ENCODE assay signal across 18 cellular contexts in genomic region chr10:129476431-129476830, GRCh38. TPM values are rescaled to one million over a fixed set of nuclear protein-coding genes. Genes with fewer than 3 reads are reported as not detected.
DNase-seq lines count a peak whose midpoint lies in the region; ATAC-seq and TF ChIP-seq lines count a peak whose summit lies in the region.
"Had no signal": no experiment of that assay in that cellular context is flagged by ENCODE, and none has a peak within 500 bp of the region (broad histone marks: within the 10 kb centered on the region; RNA-seq: fewer than 3 reads in every experiment).

No MANE protein-coding gene starts in this region.

- TF ChIP-seq EP300 in esophagus muscularis mucosa (IDR thresholded peaks at IDR 0.05), result no peak

- dilution Hi-C loops in mammary epithelial cell (cut with HindIII; ENCODE audit: low sequenced_read_pairs), result no loop called here

- CTCF ChIA-PET in mammary epithelial cell (lab: Charles Lee; ENCODE audit: low non-redundant PET), result no interaction called here

- H3K27ac Mint-ChIP-seq in T-helper 17 cell, result no peak overlapping the region
- H3K27ac Mint-ChIP-seq: GM23338 had no signal

- H3K4me3 ChIP-seq in BLaER1, result no peak overlapping the region
- H3K4me3 ChIP-seq in BLaER1 treated with 17β-estradiol and CSF1 and Interleukin-3, amounts not matched to agents 10 nM and 100 nM, result no peak overlapping the region
- no peak overlapping the region for H3K4me3 ChIP-seq in esophagus muscularis mucosa
- no peak overlapping the region for H3K4me3 ChIP-seq in osteoblast (ENCODE audit: insufficient read depth, low read length)
- H3K4me3 ChIP-seq in mammary epithelial cell (replicated peaks in 1 of 3; ENCODE audit: insufficient read depth in 1 of 3, low read depth in 2 of 3, low read length in 3 of 3), result no peak overlapping the region
- H3K4me3 ChIP-seq: GM23338 had no signal

- 93% methylated on average over 6 of the region's 8 CpGs for WGBS in esophagus muscularis mucosa
- WGBS in mammary epithelial cell (ENCODE audit: low coverage, missing lambda C conversion rate), result 93% methylated on average over 5 of the region's 8 CpGs

- no TSS peak for BruUV-seq in mammary epithelial cell (replicated peaks; lab: Mats Ljungman, UMichigan)

- H3K36me3 ChIP-seq in BLaER1, result peaks cover 43% of the 10 kb centered on the region
- peaks cover 26 to 52% (median 39%) of the 10 kb centered on the region in 11 experiments for H3K36me3 ChIP-seq in BLaER1 treated with 17β-estradiol and CSF1 and Interleukin-3, amounts not matched to agents 10 nM and 100 nM
- peaks cover 0 to 14% (median 6%) of the 10 kb centered on the region in 4 donors for H3K36me3 ChIP-seq in esophagus muscularis mucosa
- no peaks in the 10 kb centered on the region for H3K36me3 ChIP-seq in osteoblast (ENCODE audit: insufficient read depth, low read length)
- no peaks in the 10 kb centered on the region for H3K36me3 ChIP-seq in mammary epithelial cell (ENCODE audit: insufficient read depth, low read length)
- H3K36me3 ChIP-seq: BE2C had no signal

- peak overlapping the region; percentile 86 for H3K27ac ChIP-seq in BLaER1
- H3K27ac ChIP-seq in BLaER1 treated with 17β-estradiol and CSF1 and Interleukin-3, amounts not matched to agents 10 nM and 100 nM, result peak overlapping the region in 2 of 11 experiments; percentile 7 to 27; a peak in 3 of 22 replicates
- no peak overlapping the region for H3K27ac ChIP-seq in esophagus muscularis mucosa (replicated peaks in 1 of 4)
- H3K27ac ChIP-seq in osteoblast (ENCODE audit: low read depth, low read length), result no peak overlapping the region
- H3K27ac ChIP-seq in mammary epithelial cell (ENCODE audit: insufficient read depth, low read depth, low read length), result no peak overlapping the region

- H4K20me1 ChIP-seq in BLaER1 (no peaks in the 10 kb centered on the region), osteoblast (ENCODE audit: insufficient read depth, low read length) (peaks cover 5% of the 10 kb centered on the region), mammary epithelial cell (ENCODE audit: insufficient read depth, low read length) (no peaks in the 10 kb centered on the region)
- peaks cover 0 to 31% (median 12%) of the 10 kb centered on the region in 11 experiments; a peak in 10 of 22 replicates for H4K20me1 ChIP-seq in BLaER1 treated with 17β-estradiol and CSF1 and Interleukin-3, amounts not matched to agents 10 nM and 100 nM

- peaks cover 4% of the 10 kb centered on the region for H3K36me3 Mint-ChIP-seq in T-helper 17 cell (ENCODE audit: low read depth)

- DNase-seq in esophagus muscularis mucosa (ENCODE audit: extremely low spot score) (peak; percentile 91), osteoblast (ENCODE audit: insufficient read length, low spot score, missing footprints) (peak; percentile 77), T-helper 17 cell (no peak), mammary epithelial cell (no peak), T1000 (lab: John Stamatoyannopoulos, UW) (no peak)
- DNase-seq: ACHN; BE2C; CD4-positive, alpha-beta memory T cell; DMS153; DMS79; GDM1; HCEC 1CT; IMR-90 had no signal

- H3K9me3 ChIP-seq in BLaER1 (peaks cover 48% of the 10 kb centered on the region), esophagus muscularis mucosa (peaks cover 0 to 11% (median 0%) of the 10 kb centered on the region in 4 donors), osteoblast (ENCODE audit: low read depth, low read length) (no peaks in the 10 kb centered on the region), T-helper 17 cell (ENCODE audit: control insufficient read depth, low read length, poor library complexity, severe bottlenecking) (no peaks in the 10 kb centered on the region), mammary epithelial cell (replicated peaks; ENCODE audit: insufficient read depth, low read length) (no peaks in the 10 kb centered on the region)
- H3K9me3 ChIP-seq in BLaER1 treated with 17β-estradiol and CSF1 and Interleukin-3, amounts not matched to agents 10 nM and 100 nM (replicated peaks in 1 of 11), result peaks cover 32 to 52% (median 48%) of the 10 kb centered on the region in 11 experiments
- H3K9me3 ChIP-seq: BE2C had no signal

- in situ Hi-C loops in mammary epithelial cell (cut with MboI; ENCODE audit: low sequenced_read_pairs in 2 of 2), result no loop called here

- H3K79me2 ChIP-seq in osteoblast (ENCODE audit: insufficient read depth, low read length), result no peaks in the 10 kb centered on the region
- H3K79me2 ChIP-seq in mammary epithelial cell (ENCODE audit: insufficient read depth, low read length), result peaks cover 10% of the 10 kb centered on the region

- H3K27me3 ChIP-seq in BLaER1 (no peaks in the 10 kb centered on the region), esophagus muscularis mucosa (no peaks in the 10 kb centered on the region), osteoblast (ENCODE audit: insufficient read depth, low read length) (no peaks in the 10 kb centered on the region), mammary epithelial cell (ENCODE audit: insufficient read depth, low read length) (no peaks in the 10 kb centered on the region)
- H3K27me3 ChIP-seq in BLaER1 treated with 17β-estradiol and CSF1 and Interleukin-3, amounts not matched to agents 10 nM and 100 nM, result no peaks in the 10 kb centered on the region
- H3K27me3 ChIP-seq: BE2C had no signal

- H3K4me2 ChIP-seq in BLaER1 (peak overlapping the region; percentile 91; the same call in 1 of the 2 replicates), osteoblast (ENCODE audit: insufficient read depth, low read length) (no peak overlapping the region), mammary epithelial cell (ENCODE audit: insufficient read depth, low read depth, low read length) (no peak overlapping the region)
- H3K4me2 ChIP-seq in BLaER1 treated with 17β-estradiol and CSF1 and Interleukin-3, amounts not matched to agents 10 nM and 100 nM, result peak overlapping the region in 6 of 11 experiments; percentile 13 to 100 (median 96); a peak in 9 of 22 replicates
- H3K4me2 ChIP-seq: GM23338 had no signal

- H3K9ac ChIP-seq in BLaER1, result no peak overlapping the region
- H3K9ac ChIP-seq in BLaER1 treated with 17β-estradiol and CSF1 and Interleukin-3, amounts not matched to agents 10 nM and 100 nM, result no peak overlapping the region
- H3K9ac ChIP-seq in mammary epithelial cell (ENCODE audit: insufficient read depth, low read length), result no peak overlapping the region

- no peak for TF ChIP-seq POLR2A in esophagus muscularis mucosa (IDR thresholded peaks at IDR 0.05; ENCODE audit: low read depth)

- no peaks in the 10 kb centered on the region for H3K27me3 Mint-ChIP-seq in T-helper 17 cell
- H3K27me3 Mint-ChIP-seq: CD4-positive, alpha-beta memory T cell had no signal

- ATAC-seq in GM18867 (IDR thresholded peaks at IDR 0.05; ENCODE audit: unreplicated experiment), result no peak
- no peak for ATAC-seq in T-helper 17 cell
- ATAC-seq: GM23338 had no signal

- TF ChIP-seq CTCF in esophagus muscularis mucosa (IDR thresholded peaks at IDR 0.05) (no peak), osteoblast (IDR thresholded peaks at IDR 0.05; ENCODE audit: extremely low read depth, low read depth, low read length) (no peak), mammary epithelial cell (conservative IDR thresholded peaks at IDR 0.05 in 1 of 2, IDR thresholded peaks at IDR 0.05 in 1 of 2; ENCODE audit: extremely low read depth in 1 of 2, insufficient read depth in 1 of 2, low read depth in 1 of 2, low read length in 2 of 2) (no peak)

- no peak overlapping the region for H2AFZ ChIP-seq in osteoblast (ENCODE audit: low read length)
- no peak overlapping the region for H2AFZ ChIP-seq in mammary epithelial cell (ENCODE audit: low read depth, low read length)
- H2AFZ ChIP-seq: GM23338 had no signal

- no peak overlapping the region for H3K4me3 Mint-ChIP-seq in T-helper 17 cell
- H3K4me3 Mint-ChIP-seq: CD14-positive monocyte; CD4-positive, alpha-beta memory T cell; GM23338 had no signal

- peaks cover 59% of the 10 kb centered on the region for H3K4me1 ChIP-seq in BLaER1
- H3K4me1 ChIP-seq in BLaER1 treated with 17β-estradiol and CSF1 and Interleukin-3, amounts not matched to agents 10 nM and 100 nM, result peaks cover 39 to 59% (median 52%) of the 10 kb centered on the region in 10 experiments
- no peaks in the 10 kb centered on the region for H3K4me1 ChIP-seq in esophagus muscularis mucosa
- H3K4me1 ChIP-seq in osteoblast (ENCODE audit: insufficient read depth, low read length), result no peaks in the 10 kb centered on the region
- H3K4me1 ChIP-seq in mammary epithelial cell (ENCODE audit: insufficient read depth, low read length), result no peaks in the 10 kb centered on the region
- H3K4me1 ChIP-seq: BE2C had no signal

- H3K4me1 Mint-ChIP-seq in T-helper 17 cell, result peaks cover 18% of the 10 kb centered on the region
- H3K4me1 Mint-ChIP-seq: CD14-positive monocyte had no signal

- intact Hi-C loops in esophagus muscularis mucosa (cut with DNase I), result no loop called here
- intact Hi-C loops in mammary epithelial cell (cut with micrococcal nuclease), result no loop called here

RNA-seq across cellular contexts. Expression of gene MGMT, which starts 9.4 kb away (rescaled TPM):
- total RNA-seq in esophagus muscularis mucosa (10 to 100 TPM; 18.4 to 30.3 (median 27.9) TPM), osteoblast (18.3 and 21.0 TPM in 2 replicates), T-helper 17 cell (10 to 100 TPM; 14.6 to 17.2 TPM), mammary epithelial cell (10 to 100 TPM; 11.2 to 22.2 TPM)
- polyA plus RNA-seq in mammary epithelial cell, result 23.0 TPM
- 6.8 TPM for polyA minus RNA-seq in mammary epithelial cell

Comparison
In these comparisons a context has a peak if more than half of its experiments do, and no peak if none do; other contexts are left out.
1. H3K4me2 ChIP-seq: peak in BLaER1 (single experiment) and BLaER1 treated with 17β-estradiol and CSF1 and Interleukin-3, amounts not matched to agents 10 nM and 100 nM (6 of 11); none in osteoblast (single experiment) and mammary epithelial cell (single experiment).
2. DNase-seq: peak in esophagus muscularis mucosa (single experiment) and osteoblast (single experiment); none in T-helper 17 cell (0 of 3), mammary epithelial cell (single experiment) and T1000 (single experiment).